Comparison of ENCODE assay signal across 20 cellular contexts in the genomic region with DNA sequence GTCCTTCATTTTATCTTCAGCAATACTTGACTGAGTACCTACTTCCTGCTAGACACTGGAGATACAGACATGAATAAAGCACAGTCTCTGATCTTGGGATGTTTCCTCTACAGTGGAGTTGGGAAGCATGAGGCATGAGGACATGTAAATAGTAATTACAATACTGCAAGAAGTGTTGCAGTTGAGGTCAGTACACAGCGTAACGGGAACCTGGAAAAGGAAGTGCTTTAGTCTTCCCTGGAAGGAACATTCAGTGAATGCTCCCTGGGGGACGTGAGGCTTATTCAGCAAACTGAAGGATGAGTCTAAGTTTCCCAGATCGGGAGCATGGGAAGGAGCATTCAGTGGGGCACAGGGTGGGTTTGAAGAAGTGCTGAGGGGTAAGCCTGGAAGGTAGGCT.
A peak's percentile ranks its signal among the peaks of the same experiment; 100 is the strongest.
DNase-seq lines count a peak whose midpoint lies in the region; ATAC-seq and TF ChIP-seq lines count a peak whose summit lies in the region.
"Had no signal": no experiment of that assay in that cellular context is flagged by ENCODE, and none has a peak within 500 bp of the region (broad histone marks: within the 10 kb centered on the region; RNA-seq: fewer than 3 reads in every experiment).

No MANE protein-coding gene starts in this region.

- CTCF ChIA-PET in activated CD4-positive, alpha-beta memory T cell treated with anti-CD3 and anti-CD28 coated beads, Interleukin-2, amount 10 ng/mL, durations not matched to agents 7 days and 5 days (lab: Charles Lee) = no interaction called here

- peaks cover 7% of the 10 kb centered on the region for H3K36me3 Mint-ChIP-seq in activated CD4-positive, alpha-beta memory T cell treated with anti-CD3 and anti-CD28 coated beads, Interleukin-2, amount 10 ng/mL, durations not matched to agents 7 days and 5 days (ENCODE audit: low read depth)

- peak; percentile 32 for DNase-seq in NCI-H2029 treated with DMSO at 0.1 percent for 48 hours (lab: John Stamatoyannopoulos, UW)
- no peak for DNase-seq in NCI-H2029 (lab: John Stamatoyannopoulos, UW)
- DNase-seq in cardiac fibroblast (ENCODE audit: low read depth in 2 of 2) = peak; percentile 23 to 59
- no peak for DNase-seq in left lobe of liver (ENCODE audit: low spot score)
- peak; percentile 84 for DNase-seq in skeletal muscle cell (ENCODE audit: low read depth)
- DNase-seq in GM19238 (ENCODE audit: insufficient read length, low spot score) = no peak
- DNase-seq in activated CD4-positive, alpha-beta memory T cell treated with anti-CD3 and anti-CD28 coated beads, Interleukin-2, amount 10 ng/mL, durations not matched to agents 7 days and 5 days = no peak
- DNase-seq: 8988T; BE2C; Calu3; CD4-positive, alpha-beta memory T cell; DMS79; MM.1S; NCI-H1105 treated with DMSO at 0.1 percent for 48 hours; NCI-H187 treated with DMSO at 0.1 percent for 48 hours; NCI-H2171; NCI-H446; NCI-H69 had no signal

- no peak overlapping the region for H3K4me3 ChIP-seq in cardiac fibroblast (replicated peaks in 1 of 2; ENCODE audit: low read depth in 2 of 2, low read length in 2 of 2)
- H3K4me3 ChIP-seq in skeletal muscle cell (ENCODE audit: low read depth, low read length) = no peak overlapping the region
- H3K4me3 ChIP-seq: HAP-1 had no signal

- no peak for TF ChIP-seq CTCF in cardiac fibroblast (IDR thresholded peaks at IDR 0.05; ENCODE audit: low read depth, low read length)

- no peaks in the 10 kb centered on the region for H3K4me1 Mint-ChIP-seq in activated CD4-positive, alpha-beta memory T cell treated with anti-CD3 and anti-CD28 coated beads, Interleukin-2, amount 10 ng/mL, durations not matched to agents 7 days and 5 days
- H3K4me1 Mint-ChIP-seq: CD4-positive, alpha-beta memory T cell had no signal

- H3K27me3 Mint-ChIP-seq in activated CD4-positive, alpha-beta memory T cell treated with anti-CD3 and anti-CD28 coated beads, Interleukin-2, amount 10 ng/mL, durations not matched to agents 7 days and 5 days = no peaks in the 10 kb centered on the region
- H3K27me3 Mint-ChIP-seq: CD4-positive, alpha-beta memory T cell had no signal

- peak; percentile 11 for ATAC-seq in left lobe of liver
- no peak for ATAC-seq in GM21619 (IDR thresholded peaks at IDR 0.05; ENCODE audit: unreplicated experiment)

- H3K27ac Mint-ChIP-seq in activated CD4-positive, alpha-beta memory T cell treated with anti-CD3 and anti-CD28 coated beads, Interleukin-2, amount 10 ng/mL, durations not matched to agents 7 days and 5 days = no peak overlapping the region
- H3K27ac Mint-ChIP-seq: CD4-positive, alpha-beta memory T cell had no signal

- no peaks in the 10 kb centered on the region for H3K9me3 Mint-ChIP-seq in activated CD4-positive, alpha-beta memory T cell treated with anti-CD3 and anti-CD28 coated beads, Interleukin-2, amount 10 ng/mL, durations not matched to agents 7 days and 5 days
- H3K9me3 Mint-ChIP-seq: CD4-positive, alpha-beta memory T cell had no signal

- H3K4me3 Mint-ChIP-seq in activated CD4-positive, alpha-beta memory T cell treated with anti-CD3 and anti-CD28 coated beads, Interleukin-2, amount 10 ng/mL, durations not matched to agents 7 days and 5 days = no peak overlapping the region
- H3K4me3 Mint-ChIP-seq: CD4-positive, alpha-beta memory T cell had no signal

- POLR2A ChIA-PET in activated CD4-positive, alpha-beta memory T cell treated with anti-CD3 and anti-CD28 coated beads, Interleukin-2, amount 10 ng/mL, durations not matched to agents 7 days and 5 days (lab: Charles Lee) = no interaction called here

Comparison
In these comparisons a context has a peak if more than half of its experiments do, and no peak if none do; other contexts are left out.
1. DNase-seq: peak in NCI-H2029 treated with DMSO at 0.1 percent for 48 hours (single experiment), cardiac fibroblast (2 of 2) and skeletal muscle cell (single experiment); none in NCI-H2029 (single experiment), left lobe of liver (single experiment), GM19238 (single experiment) and activated CD4-positive, alpha-beta memory T cell treated with anti-CD3 and anti-CD28 coated beads, Interleukin-2, amount 10 ng/mL, durations not matched to agents 7 days and 5 days (single experiment).